In the genomic region with DNA sequence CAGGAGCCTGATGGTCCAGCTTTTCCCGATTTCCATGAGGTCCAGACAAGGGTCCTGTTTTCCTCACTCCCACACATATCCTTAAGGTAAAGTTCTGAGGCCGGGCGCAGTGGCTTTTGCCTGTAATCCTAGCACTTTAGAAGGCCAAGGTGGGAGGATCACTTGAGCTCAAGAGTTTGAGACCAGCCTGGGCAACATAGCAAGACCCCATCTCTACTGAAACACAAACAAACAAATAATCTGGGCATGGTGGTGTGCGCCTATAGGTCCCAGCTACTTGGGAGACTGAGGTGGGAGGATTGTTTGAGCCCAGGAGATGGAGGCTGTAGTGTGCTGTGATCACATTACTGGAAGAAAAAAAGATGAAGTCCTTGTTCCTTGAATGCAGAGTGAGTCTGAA, we compare ENCODE assay signal across 38 cellular contexts. TPM values are rescaled to one million over a fixed set of nuclear protein-coding genes. Genes with fewer than 3 reads are reported as not detected.
"Had no signal": no experiment of that assay in that cellular context is flagged by ENCODE, and none has a peak within 500 bp of the region (broad histone marks: within the 10 kb centered on the region; RNA-seq: fewer than 3 reads in every experiment).

No MANE protein-coding gene starts in this region.

- FAIRE-seq: astrocyte, bronchial epithelial cell had no signal

- ATAC-seq: activated naive CD4-positive, alpha-beta T cell treated with anti-CD3 and anti-CD28 coated beads, Interleukin-2, amount 50 U/mL, for 72 hours; activated naive CD8-positive, alpha-beta T cell treated with anti-CD3 and anti-CD28 coated beads, Interleukin-2, amount 50 U/mL, for 24 hours; activated T-cell treated with anti-CD3 and anti-CD28 coated beads, Interleukin-2, amount 50 U/mL, for 4 hours; activated T-cell treated with anti-CD3 and anti-CD28 coated beads, Interleukin-2, amount 50 U/mL, for 72 hours; activated T-helper 17 cell treated with anti-CD3 and anti-CD28 coated beads, Interleukin-2, amount 50 U/mL, for 72 hours; body of pancreas had no signal

- H3K36me3 ChIP-seq: adrenal gland, ascending aorta, brain microvascular endothelial cell, breast epithelium, cardiac muscle cell had no signal

- H3K4me1 ChIP-seq: adrenal gland, body of pancreas, breast epithelium had no signal

- H3K9me3 ChIP-seq: adrenal gland, ascending aorta, body of pancreas, breast epithelium had no signal

- H3K27me3 ChIP-seq: adrenal gland, ascending aorta, body of pancreas, brain microvascular endothelial cell, breast epithelium, cardiac muscle cell had no signal

- H3K4me3 ChIP-seq: adrenal gland, ascending aorta, body of pancreas, breast epithelium, cardiac muscle cell had no signal

- DNase-seq: activated effector memory CD4-positive, alpha-beta T cell treated with anti-CD3 and anti-CD28 coated beads, Interleukin-2, amount 50 U/mL, for 16 hours; activated effector memory CD4-positive, alpha-beta T cell treated with Interleukin-2 at 50 U/mL for 16 hours; activated gamma-delta T cell; activated gamma-delta T cell treated with Interleukin-2 at 50 U/mL for 16 hours; activated naive CD4-positive, alpha-beta T cell; activated naive CD4-positive, alpha-beta T cell treated with anti-CD3 and anti-CD28 coated beads for 36 hours; activated naive CD4-positive, alpha-beta T cell treated with anti-CD3 and anti-CD28 coated beads, Interleukin-2, amount 10 ng/mL, durations not matched to agents 7 days and 5 days; activated naive CD4-positive, alpha-beta T cell treated with anti-CD3 and anti-CD28 coated beads, Interleukin-2, amount 50 U/mL, for 16 hours; activated naive CD4-positive, alpha-beta T cell treated with Interleukin-2 at 50 U/mL for 16 hours; activated naive CD8-positive, alpha-beta T cell treated with anti-CD3 and anti-CD28 coated beads for 36 hours; activated naive CD8-positive, alpha-beta T cell treated with anti-CD3 and anti-CD28 coated beads, Interleukin-2, amount 10 ng/mL, durations not matched to agents 7 days and 5 days; activated naive CD8-positive, alpha-beta T cell treated with anti-CD3 and anti-CD28 coated beads, Interleukin-2, amount 50 U/mL, for 24 hours; activated T-cell treated with anti-CD3 and anti-CD28 coated beads, Interleukin-2, amount 50 U/mL, for 1 hour; activated T-cell treated with anti-CD3 and anti-CD28 coated beads, Interleukin-2, amount 50 U/mL, for 24 hours; activated T-cell treated with anti-CD3 and anti-CD28 coated beads, Interleukin-2, amount 50 U/mL, for 4 hours; activated T-cell treated with anti-CD3 and anti-CD28 coated beads, Interleukin-2, amount 50 U/mL, for 48 hours; activated T-cell treated with anti-CD3 and anti-CD28 coated beads, Interleukin-2, amount 50 U/mL, for 72 hours; adrenal gland; amniotic stem cell; amygdala; anterior cingulate cortex; aorta; body of pancreas; brain microvascular endothelial cell; caudate nucleus; central memory CD4-positive, alpha-beta T cell; cerebellar nuclear complex had no signal

- H3K27ac ChIP-seq: adrenal gland, ascending aorta, body of pancreas, brain microvascular endothelial cell, breast epithelium, cardiac muscle cell had no signal

RNA-seq across cellular contexts. Expression of gene IYD, which starts 53.2 kb away (rescaled TPM):
- total RNA-seq: activated naive CD4-positive, alpha-beta T cell treated with anti-CD3 and anti-CD28 coated beads for 36 hours; activated naive CD4-positive, alpha-beta T cell treated with anti-CD3 and anti-CD28 coated beads, Interleukin-2, amount 50 U/mL, for 72 hours; activated naive CD8-positive, alpha-beta T cell treated with anti-CD3 and anti-CD28 coated beads for 36 hours; activated naive CD8-positive, alpha-beta T cell treated with anti-CD3 and anti-CD28 coated beads, Interleukin-2, amount 10 ng/mL, durations not matched to agents 7 days and 5 days; activated T-cell treated with anti-CD3 and anti-CD28 coated beads, Interleukin-2, amount 50 U/mL, for 72 hours; activated T-helper 1 cell treated with anti-CD3 and anti-CD28 coated beads, Interleukin-12 subunit alpha, Interleukin-12 subunit beta, Interleukin-2, Interleukin-4 antibody, amounts not matched to agents 30 ng/mL and 10 ng/mL and 1 ng/mL, durations not matched to agents 14 hours and 24 hours and 36 hours; activated T-helper 17 cell treated with anti-CD3 and anti-CD28 coated beads, Interleukin-2, amount 50 U/mL, for 72 hours; activated T-helper 2 cell treated with anti-CD3 and anti-CD28 coated beads, Interferon-gamma antibody, Interleukin-2, Interleukin-4, amounts not matched to agents 10 μg/mL and 5 μg/mL and 100 μg/mL, durations not matched to agents 14 hours and 24 hours and 36 hours; aorta; astrocyte; bronchial epithelial cell; cardiac muscle cell; cerebellum; chondrocyte had no signal
- polyA plus RNA-seq: adrenal gland, cardiac muscle cell had no signal
